ENCODE assay signal across 1 cellular context in the genomic region with DNA sequence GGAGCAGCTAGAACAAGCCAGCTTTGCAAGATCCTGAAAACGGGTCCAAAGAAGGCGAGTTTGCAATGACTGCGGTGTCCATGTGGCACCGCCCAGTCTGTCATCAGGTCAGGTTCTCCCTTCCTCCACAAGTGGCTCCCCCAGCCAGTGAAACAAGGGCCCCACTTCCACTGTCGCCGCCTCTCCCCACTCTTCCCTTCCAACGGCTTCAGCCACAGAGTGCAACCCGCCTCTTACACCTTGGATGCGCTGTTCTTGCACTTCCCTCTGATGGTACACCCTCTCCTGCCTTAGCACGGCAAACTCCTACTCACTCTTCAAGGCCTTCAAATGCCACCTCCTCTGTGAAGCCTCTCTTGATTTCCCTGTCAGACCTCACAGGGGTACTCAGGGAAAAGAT.
TF ChIP-seq lines count a peak whose summit lies in the region.

No MANE protein-coding gene starts in this region.

TF ChIP-seq in HepG2, 621 proteins besides CTCF, POLR2A, EP300 and RAD21:
- TF ChIP-seq IKZF4 (CRISPR knock-in tag; IDR thresholded peaks at IDR 0.05; ENCODE audit: borderline replicate concordance, low read depth, not compliant biosample characterization): peak; percentile 24
- TF ChIP-seq SIN3B (IDR thresholded peaks at IDR 0.05; ENCODE audit: low read length): no peak
- TF ChIP-seq ZNF274 (CRISPR knock-in tag; IDR thresholded peaks at IDR 0.05): no peak
- no peak for TF ChIP-seq NONO (IDR thresholded peaks at IDR 0.05)
- TF ChIP-seq NONO (CRISPR knock-in tag; conservative IDR thresholded peaks at IDR 0.05): 0 out of 2 replicates have a peak, but pooled peaks have one; percentile 21
- TF ChIP-seq, protein P1, sequence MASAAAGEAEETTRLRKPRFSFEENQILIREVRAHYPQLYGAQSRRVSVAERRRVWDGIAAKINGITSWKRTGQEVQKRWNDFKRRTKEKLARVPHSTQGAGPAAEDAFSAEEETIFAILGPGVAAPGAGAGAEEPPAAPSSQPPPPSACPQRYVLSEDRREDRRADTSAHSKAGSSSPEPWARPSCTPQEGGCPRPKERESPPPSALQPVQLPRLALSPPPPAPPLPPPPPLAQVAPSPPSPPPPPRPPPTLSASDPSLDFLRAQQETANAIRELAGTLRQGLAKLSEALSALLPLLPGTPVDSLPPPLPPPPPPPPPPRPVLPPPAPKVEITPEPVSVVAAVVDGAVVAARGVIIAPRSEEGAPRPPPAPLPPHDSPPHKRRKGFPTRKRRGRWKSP (CRISPR knock-in tag; IDR thresholded peaks at IDR 0.05): 0 out of 2 replicates have a peak, but pooled peaks have one; percentile 15
- TF ChIP-seq ZNF563 (CRISPR knock-in tag; IDR thresholded peaks at IDR 0.05): no peak
- no peak for TF ChIP-seq KMT2A (CRISPR knock-in tag; IDR thresholded peaks at IDR 0.05)
- no peak for TF ChIP-seq AHR (CRISPR knock-in tag; IDR thresholded peaks at IDR 0.05)
- no peak for TF ChIP-seq PREB (CRISPR knock-in tag; IDR thresholded peaks at IDR 0.05)
- TF ChIP-seq TAF1 (CRISPR knock-in tag; IDR thresholded peaks at IDR 0.05): no peak
- TF ChIP-seq ZFP36 (IDR thresholded peaks at IDR 0.05; ENCODE audit: borderline replicate concordance, low read depth, low read length, partially characterized antibody): peak; percentile 48
- TF ChIP-seq UBTF (CRISPR knock-in tag; IDR thresholded peaks at IDR 0.05): no peak
- TF ChIP-seq MXI1 (IDR thresholded peaks at IDR 0.05; ENCODE audit: borderline replicate concordance, low read depth, low read length): no peak
- no peak for TF ChIP-seq ZNF777 (CRISPR knock-in tag; IDR thresholded peaks at IDR 0.05)
